2 cellular contexts compared by ENCODE assay signal in the genomic region with DNA sequence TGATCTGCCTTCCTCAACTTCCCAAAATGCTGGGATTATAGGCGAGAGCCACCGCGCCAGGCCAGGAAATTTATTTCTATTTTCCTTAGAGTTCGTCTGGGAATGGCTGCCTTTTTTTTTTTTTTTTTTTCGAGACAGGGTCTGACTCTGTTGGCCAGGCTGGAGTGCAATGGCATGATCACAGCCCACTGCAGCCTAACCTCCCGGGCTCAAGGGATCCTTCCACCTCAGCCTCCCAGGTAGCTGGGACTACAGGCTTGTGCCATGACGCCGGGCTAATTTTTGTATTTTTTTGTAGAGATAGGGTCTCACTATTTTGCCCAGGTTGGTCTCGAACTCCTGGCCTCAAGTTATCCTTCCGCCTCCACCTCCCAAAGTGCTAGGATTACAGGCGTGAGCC.
TF ChIP-seq lines count a peak whose summit lies in the region.

No MANE protein-coding gene starts in this region.

TF ChIP-seq in A549, 52 proteins besides CTCF, POLR2A, EP300 and RAD21:
- TF ChIP-seq, protein P1, sequence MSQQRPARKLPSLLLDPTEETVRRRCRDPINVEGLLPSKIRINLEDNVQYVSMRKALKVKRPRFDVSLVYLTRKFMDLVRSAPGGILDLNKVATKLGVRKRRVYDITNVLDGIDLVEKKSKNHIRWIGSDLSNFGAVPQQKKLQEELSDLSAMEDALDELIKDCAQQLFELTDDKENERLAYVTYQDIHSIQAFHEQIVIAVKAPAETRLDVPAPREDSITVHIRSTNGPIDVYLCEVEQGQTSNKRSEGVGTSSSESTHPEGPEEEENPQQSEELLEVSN (IDR thresholded peaks at IDR 0.05; ENCODE audit: borderline replicate concordance, low read depth) = no peak
- TF ChIP-seq CBX2 (IDR thresholded peaks at IDR 0.05; ENCODE audit: borderline replicate concordance, low read depth) = no peak
- TF ChIP-seq HOXB5 (CRISPR knock-in tag; IDR thresholded peaks at IDR 0.05) = no peak
- TF ChIP-seq HOXB13 (CRISPR knock-in tag; IDR thresholded peaks at IDR 0.05; ENCODE audit: low read depth) = no peak
- TF ChIP-seq CBX8 (IDR thresholded peaks at IDR 0.05) = no peak
- TF ChIP-seq RCOR1 (IDR thresholded peaks at IDR 0.05; ENCODE audit: low read depth, low read length) = no peak
- no peak for TF ChIP-seq EHF (CRISPR knock-in tag; IDR thresholded peaks at IDR 0.05)
- TF ChIP-seq, protein P2, sequence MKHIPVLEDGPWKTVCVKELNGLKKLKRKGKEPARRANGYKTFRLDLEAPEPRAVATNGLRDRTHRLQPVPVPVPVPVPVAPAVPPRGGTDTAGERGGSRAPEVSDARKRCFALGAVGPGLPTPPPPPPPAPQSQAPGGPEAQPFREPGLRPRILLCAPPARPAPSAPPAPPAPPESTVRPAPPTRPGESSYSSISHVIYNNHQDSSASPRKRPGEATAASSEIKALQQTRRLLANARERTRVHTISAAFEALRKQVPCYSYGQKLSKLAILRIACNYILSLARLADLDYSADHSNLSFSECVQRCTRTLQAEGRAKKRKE (CRISPR knock-in tag; IDR thresholded peaks at IDR 0.05; ENCODE audit: low read depth) = no peak
- no peak for TF ChIP-seq PHF8 (IDR thresholded peaks at IDR 0.05; ENCODE audit: borderline replicate concordance, low read depth)
- TF ChIP-seq, protein P3, sequence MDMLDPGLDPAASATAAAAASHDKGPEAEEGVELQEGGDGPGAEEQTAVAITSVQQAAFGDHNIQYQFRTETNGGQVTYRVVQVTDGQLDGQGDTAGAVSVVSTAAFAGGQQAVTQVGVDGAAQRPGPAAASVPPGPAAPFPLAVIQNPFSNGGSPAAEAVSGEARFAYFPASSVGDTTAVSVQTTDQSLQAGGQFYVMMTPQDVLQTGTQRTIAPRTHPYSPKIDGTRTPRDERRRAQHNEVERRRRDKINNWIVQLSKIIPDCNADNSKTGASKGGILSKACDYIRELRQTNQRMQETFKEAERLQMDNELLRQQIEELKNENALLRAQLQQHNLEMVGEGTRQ (IDR thresholded peaks at IDR 0.05) = no peak

TF ChIP-seq in HCT116, 20 proteins besides CTCF, POLR2A, EP300 and RAD21 (continued from another document):
- TF ChIP-seq, protein P4, sequence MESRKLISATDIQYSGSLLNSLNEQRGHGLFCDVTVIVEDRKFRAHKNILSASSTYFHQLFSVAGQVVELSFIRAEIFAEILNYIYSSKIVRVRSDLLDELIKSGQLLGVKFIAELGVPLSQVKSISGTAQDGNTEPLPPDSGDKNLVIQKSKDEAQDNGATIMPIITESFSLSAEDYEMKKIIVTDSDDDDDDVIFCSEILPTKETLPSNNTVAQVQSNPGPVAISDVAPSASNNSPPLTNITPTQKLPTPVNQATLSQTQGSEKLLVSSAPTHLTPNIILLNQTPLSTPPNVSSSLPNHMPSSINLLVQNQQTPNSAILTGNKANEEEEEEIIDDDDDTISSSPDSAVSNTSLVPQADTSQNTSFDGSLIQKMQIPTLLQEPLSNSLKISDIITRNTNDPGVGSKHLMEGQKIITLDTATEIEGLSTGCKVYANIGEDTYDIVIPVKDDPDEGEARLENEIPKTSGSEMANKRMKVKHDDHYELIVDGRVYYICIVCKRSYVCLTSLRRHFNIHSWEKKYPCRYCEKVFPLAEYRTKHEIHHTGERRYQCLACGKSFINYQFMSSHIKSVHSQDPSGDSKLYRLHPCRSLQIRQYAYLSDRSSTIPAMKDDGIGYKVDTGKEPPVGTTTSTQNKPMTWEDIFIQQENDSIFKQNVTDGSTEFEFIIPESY (IDR thresholded peaks at IDR 0.05; ENCODE audit: extremely low read depth, insufficient replicate concordance, low read length) = no peak
- TF ChIP-seq, protein P5, sequence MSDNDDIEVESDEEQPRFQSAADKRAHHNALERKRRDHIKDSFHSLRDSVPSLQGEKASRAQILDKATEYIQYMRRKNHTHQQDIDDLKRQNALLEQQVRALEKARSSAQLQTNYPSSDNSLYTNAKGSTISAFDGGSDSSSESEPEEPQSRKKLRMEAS (IDR thresholded peaks at IDR 0.05) = no peak
- TF ChIP-seq EZH2 (IDR thresholded peaks at IDR 0.05) = no peak
- no peak for TF ChIP-seq ELF1 (IDR thresholded peaks at IDR 0.05; ENCODE audit: borderline replicate concordance, low read depth)
- no peak for TF ChIP-seq SRF (IDR thresholded peaks at IDR 0.05; ENCODE audit: low read depth)
- TF ChIP-seq SP1 (IDR thresholded peaks at IDR 0.05; ENCODE audit: low read depth) = no peak
- no peak for TF ChIP-seq FOSL1 (IDR thresholded peaks at IDR 0.05; ENCODE audit: low read depth)
- TF ChIP-seq POLR2AphosphoS5 (IDR thresholded peaks at IDR 0.05; ENCODE audit: low read depth, low read length) = no peak
- no peak for TF ChIP-seq CBX3 (IDR thresholded peaks at IDR 0.05; ENCODE audit: low read depth)
- no peak for TF ChIP-seq SIN3A (IDR thresholded peaks at IDR 0.05; ENCODE audit: low read depth)
- TF ChIP-seq EZH2phosphoT487 (IDR thresholded peaks at IDR 0.05; ENCODE audit: borderline replicate concordance) = no peak
- no peak for TF ChIP-seq EGR1 (IDR thresholded peaks at IDR 0.05; ENCODE audit: low read depth)
- no peak for TF ChIP-seq TCF7L2 (IDR thresholded peaks at IDR 0.05; ENCODE audit: borderline replicate concordance, extremely low read depth, insufficient read depth, insufficient read length)
- TF ChIP-seq ZFX (IDR thresholded peaks at IDR 0.05) = no peak
- TF ChIP-seq, protein P6, sequence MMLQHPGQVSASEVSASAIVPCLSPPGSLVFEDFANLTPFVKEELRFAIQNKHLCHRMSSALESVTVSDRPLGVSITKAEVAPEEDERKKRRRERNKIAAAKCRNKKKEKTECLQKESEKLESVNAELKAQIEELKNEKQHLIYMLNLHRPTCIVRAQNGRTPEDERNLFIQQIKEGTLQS (IDR thresholded peaks at IDR 0.05) = no peak
- no peak for TF ChIP-seq YY1 (IDR thresholded peaks at IDR 0.05; ENCODE audit: extremely low read depth, insufficient replicate concordance, low read depth, low read length)
- no peak for TF ChIP-seq CEBPB (IDR thresholded peaks at IDR 0.05; ENCODE audit: low read depth)
TF ChIP-seq in HCT116: peak in this region for 0.
